ENCODE assay signal across 27 cellular contexts in the genomic region with DNA sequence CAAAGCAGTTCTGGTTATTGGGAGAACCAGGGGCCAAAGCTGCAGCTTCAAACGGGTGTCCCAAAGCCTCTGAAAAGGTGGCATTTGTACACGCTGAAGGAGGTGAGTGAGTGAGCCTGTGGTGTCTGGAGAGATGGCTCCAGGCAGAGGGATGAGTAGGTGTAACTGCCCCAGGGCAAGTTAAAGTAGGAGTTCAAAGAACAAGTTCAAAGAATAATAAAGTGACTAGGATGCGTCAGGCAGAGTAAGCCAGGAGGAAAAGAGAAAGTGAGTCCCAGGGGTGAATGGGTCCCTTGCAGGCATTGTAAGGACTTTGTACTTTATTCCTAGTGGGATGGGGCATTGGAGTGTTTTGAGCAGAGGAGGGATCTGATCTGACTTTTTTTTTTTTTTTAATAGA.
A peak's percentile ranks its signal among the peaks of the same experiment; 100 is the strongest.
DNase-seq lines count a peak whose midpoint lies in the region; ATAC-seq, FAIRE-seq and TF ChIP-seq lines count a peak whose summit lies in the region.
"Had no signal": no experiment of that assay in that cellular context is flagged by ENCODE, and none has a peak within 500 bp of the region (broad histone marks: within the 10 kb centered on the region; RNA-seq: fewer than 3 reads in every experiment).

No MANE protein-coding gene starts in this region.

- H3K9me3 ChIP-seq in mammary epithelial cell (replicated peaks; ENCODE audit: insufficient read depth, low read length) (no peaks in the 10 kb centered on the region), breast epithelium (no peaks in the 10 kb centered on the region), small intestine (ENCODE audit: control insufficient read depth, low read depth) (no peaks in the 10 kb centered on the region)
- H3K9me3 ChIP-seq: BE2C, Peyer's patch, SJSA1 had no signal

- no peak overlapping the region for H3K4me3 Mint-ChIP-seq in WTC11

- H3K27me3 ChIP-seq in mammary epithelial cell (ENCODE audit: insufficient read depth, low read length), result no peaks in the 10 kb centered on the region
- no peaks in the 10 kb centered on the region for H3K27me3 ChIP-seq in breast epithelium
- H3K27me3 ChIP-seq in foreskin keratinocyte, result peaks cover 3% of the 10 kb centered on the region
- no peaks in the 10 kb centered on the region for H3K27me3 ChIP-seq in small intestine (ENCODE audit: control insufficient read depth in 2 of 2, insufficient read depth in 2 of 2, low read length in 2 of 2)
- H3K27me3 ChIP-seq: BE2C, Peyer's patch, SJSA1 had no signal

- peaks cover 9% of the 10 kb centered on the region for H3K4me1 ChIP-seq in mammary epithelial cell (ENCODE audit: insufficient read depth, low read length)
- H3K4me1 ChIP-seq in breast epithelium, result no peaks in the 10 kb centered on the region
- no peaks in the 10 kb centered on the region for H3K4me1 ChIP-seq in foreskin keratinocyte
- peaks cover 0 to 9% of the 10 kb centered on the region in 2 donors for H3K4me1 ChIP-seq in small intestine (ENCODE audit: control insufficient read depth in 2 of 2, insufficient read depth in 1 of 2, low read depth in 1 of 2, low read length in 1 of 2)
- H3K4me1 ChIP-seq: BE2C, Peyer's patch, SJSA1 had no signal

- peak overlapping the region; percentile 4 for H3K4me2 ChIP-seq in mammary epithelial cell (ENCODE audit: insufficient read depth, low read depth, low read length)
- H3K4me2 ChIP-seq: KMS-11 had no signal

- no peak for TF ChIP-seq POLR2A in breast epithelium (IDR thresholded peaks at IDR 0.05)

- no peaks in the 10 kb centered on the region for H3K4me1 Mint-ChIP-seq in WTC11

- no peak for TF ChIP-seq CTCF in mammary epithelial cell (conservative IDR thresholded peaks at IDR 0.05 in 1 of 2, IDR thresholded peaks at IDR 0.05 in 1 of 2; ENCODE audit: extremely low read depth in 1 of 2, insufficient read depth in 1 of 2, low read depth in 1 of 2, low read length in 2 of 2)
- no peak for TF ChIP-seq CTCF in breast epithelium (IDR thresholded peaks at IDR 0.05)
- no peak for TF ChIP-seq CTCF in foreskin keratinocyte (conservative IDR thresholded peaks at IDR 0.05)
- TF ChIP-seq CTCF in WTC11 (IDR thresholded peaks at IDR 0.05), result no peak

- dilution Hi-C loops in mammary epithelial cell (cut with HindIII; ENCODE audit: low sequenced_read_pairs), result no loop called here

- H3K27ac ChIP-seq in mammary epithelial cell (ENCODE audit: insufficient read depth, low read depth, low read length) (no peak overlapping the region), breast epithelium (no peak overlapping the region), foreskin keratinocyte (no peak overlapping the region), small intestine (ENCODE audit: low read depth in 1 of 2, low read length in 1 of 2) (no peak overlapping the region)
- H3K27ac ChIP-seq: KMS-11, SJSA1 had no signal

- H3K36me3 ChIP-seq in mammary epithelial cell (ENCODE audit: insufficient read depth, low read length) (no peaks in the 10 kb centered on the region), breast epithelium (no peaks in the 10 kb centered on the region), small intestine (ENCODE audit: control insufficient read depth in 2 of 2, insufficient read depth in 2 of 2, low read length in 2 of 2) (no peaks in the 10 kb centered on the region)
- H3K36me3 ChIP-seq: BE2C, Peyer's patch, SJSA1 had no signal

- intact Hi-C loops in mammary epithelial cell (cut with micrococcal nuclease) (loop anchor here (5.0 kb wide), 1 partner anchor 33 kb away; no protein-coding TSS in a partner anchor), breast epithelium (cut with DNase I; ENCODE audit: low total_unique reads) (no loop called here)

- H3K79me2 ChIP-seq in mammary epithelial cell (ENCODE audit: insufficient read depth, low read length), result no peaks in the 10 kb centered on the region

- H3K9me3 Mint-ChIP-seq in WTC11, result no peaks in the 10 kb centered on the region

- CTCF ChIA-PET in mammary epithelial cell (lab: Charles Lee; ENCODE audit: low non-redundant PET) (no interaction called here), WTC11 (lab: Charles Lee) (interaction anchor here (1.7 kb wide), 1 partner anchor 36 kb away, joined by 4 read pairs; no protein-coding TSS in a partner anchor)

- no peak overlapping the region for H3K4me3 ChIP-seq in mammary epithelial cell (replicated peaks in 1 of 3; ENCODE audit: insufficient read depth in 1 of 3, low read depth in 2 of 3, low read length in 3 of 3)
- H3K4me3 ChIP-seq in breast epithelium, result no peak overlapping the region
- H3K4me3 ChIP-seq in small intestine (ENCODE audit: low read depth in 1 of 2, low read length in 2 of 2), result no peak overlapping the region
- H3K4me3 ChIP-seq: Peyer's patch, SJSA1 had no signal

- in situ Hi-C loops in mammary epithelial cell (cut with MboI; ENCODE audit: low sequenced_read_pairs in 2 of 2) (no loop called here), Caki2 (cut with HindIII; ENCODE audit: low pct_unique_long_range_greater_than_20kb, low sequenced_read_pairs) (no loop called here)

- WGBS in mammary epithelial cell (ENCODE audit: low coverage, missing lambda C conversion rate), result 0% methylated on average over 2 of the region's 3 CpGs
- 18 to 61% (median 34%) methylated on average over 3 of the region's 3 CpGs for WGBS in small intestine, 3 donors

- BruUV-seq in mammary epithelial cell (replicated peaks; lab: Mats Ljungman, UMichigan), result no TSS peak

- ATAC-seq in foreskin keratinocyte (peak; percentile 71), WTC11 (no peak)
- ATAC-seq: HCT116, Right ventricle myocardium inferior had no signal

- H2AFZ ChIP-seq in mammary epithelial cell (ENCODE audit: low read depth, low read length), result no peak overlapping the region

- H3K9ac ChIP-seq in mammary epithelial cell (ENCODE audit: insufficient read depth, low read length), result no peak overlapping the region
- H3K9ac ChIP-seq: KMS-11 had no signal

- no peaks in the 10 kb centered on the region for H3K36me3 Mint-ChIP-seq in WTC11

- POLR2A ChIA-PET in WTC11 (lab: Charles Lee), result no interaction called here

- H3K27me3 Mint-ChIP-seq in WTC11 (ENCODE audit: low read depth), result peaks cover 6% of the 10 kb centered on the region

- DNase-seq in mammary epithelial cell, result peak; percentile 31
- no peak for DNase-seq in breast epithelium (ENCODE audit: low spot score in 2 of 2)
- DNase-seq in Caki2 (ENCODE audit: low read depth), result peak; percentile 50
- DNase-seq in foreskin keratinocyte, result peak; percentile 9 to 21
- DNase-seq in small intestine, result peak; percentile 81
- no peak for DNase-seq in NCI-H446 treated with DMSO at 0.1 percent for 48 hours (lab: John Stamatoyannopoulos, UW)
- no peak for DNase-seq in NCI-H128 (lab: John Stamatoyannopoulos, UW; ENCODE audit: unreplicated experiment)
- no peak for DNase-seq in WTC11 (ENCODE audit: low spot score)
- DNase-seq: BE2C, Calu3, DMS153, IMR-90, NCI-H1105 treated with DMSO at 0.1 percent for 48 hours, NCI-H1694, NCI-H2081, NCI-H2171, NCI-H345, NCI-H524 treated with DMSO at 0.1 percent for 48 hours had no signal

- H3K27ac Mint-ChIP-seq in WTC11, result no peak overlapping the region

- H4K20me1 ChIP-seq in mammary epithelial cell (ENCODE audit: insufficient read depth, low read length), result no peaks in the 10 kb centered on the region

- no peak for FAIRE-seq in small intestine (lab: Jason Lieb, UNC)
- FAIRE-seq: G401.6, GM12892, H1, HTR-8/SVneo had no signal

TF ChIP-seq in WTC11, 78 proteins besides CTCF, POLR2A, EP300 and RAD21 (continues in another document):
- no peak for TF ChIP-seq ATF3 (CRISPR knock-in tag; conservative IDR thresholded peaks at IDR 0.05)
- TF ChIP-seq CBFB (CRISPR knock-in tag; IDR thresholded peaks at IDR 0.05; ENCODE audit: low read depth), result no peak
- TF ChIP-seq RORB (CRISPR knock-in tag; IDR thresholded peaks at IDR 0.05), result no peak
- TF ChIP-seq ESRRA (CRISPR knock-in tag; IDR thresholded peaks at IDR 0.05; ENCODE audit: borderline replicate concordance), result no peak
- no peak for TF ChIP-seq ZNF138 (CRISPR knock-in tag; conservative IDR thresholded peaks at IDR 0.05)
- no peak for TF ChIP-seq ATF2 (CRISPR knock-in tag; IDR thresholded peaks at IDR 0.05; ENCODE audit: borderline replicate concordance, low read depth)
- TF ChIP-seq HMGXB4 (CRISPR knock-in tag; IDR thresholded peaks at IDR 0.05), result no peak
- TF ChIP-seq ZNF317 (CRISPR knock-in tag; IDR thresholded peaks at IDR 0.05; ENCODE audit: borderline replicate concordance, low read depth), result no peak

Comparison
In these comparisons a context has a peak if more than half of its experiments do, and no peak if none do; other contexts are left out.
1. DNase-seq: peak in mammary epithelial cell (single experiment), Caki2 (single experiment), foreskin keratinocyte (2 of 2) and small intestine (single experiment); none in breast epithelium (0 of 2), NCI-H446 treated with DMSO at 0.1 percent for 48 hours (single experiment), NCI-H128 (single experiment) and WTC11 (single experiment).